In the genomic region with DNA sequence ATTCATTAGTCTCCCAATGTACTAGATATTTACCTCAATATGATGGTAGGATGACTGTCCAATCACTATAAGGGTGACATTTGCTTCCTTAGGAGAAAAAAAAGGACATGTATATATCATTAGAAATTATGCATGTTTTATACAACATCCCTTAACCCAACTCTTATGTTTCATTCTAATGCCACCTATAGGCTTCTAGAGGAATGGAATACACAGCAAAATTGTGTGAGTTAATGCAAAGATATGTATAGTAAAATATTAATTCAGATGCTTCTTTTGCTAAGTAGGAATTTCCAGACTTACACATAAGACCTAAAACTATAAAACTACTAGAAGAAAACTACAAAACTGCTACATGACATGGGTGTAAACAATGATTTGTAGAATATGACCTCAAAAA, we compare ENCODE assay signal across 10 cellular contexts. TPM values are rescaled to one million over a fixed set of nuclear protein-coding genes. Genes with fewer than 3 reads are reported as not detected.
A peak's percentile ranks its signal among the peaks of the same experiment; 100 is the strongest.
DNase-seq lines count a peak whose midpoint lies in the region; ATAC-seq and TF ChIP-seq lines count a peak whose summit lies in the region.
"Had no signal": no experiment of that assay in that cellular context is flagged by ENCODE, and none has a peak within 500 bp of the region (broad histone marks: within the 10 kb centered on the region; RNA-seq: fewer than 3 reads in every experiment).

No MANE protein-coding gene starts in this region.

- H2BK5ac ChIP-seq in H9 (ENCODE audit: insufficient read length, low read length) = no peak overlapping the region

- H3K79me2 ChIP-seq in H9 (ENCODE audit: insufficient read depth, low read length) = no peaks in the 10 kb centered on the region

- no peak overlapping the region for H3K4ac ChIP-seq in H9 (ENCODE audit: low read depth, low read length)

- H3K4me3 Mint-ChIP-seq in H9 = no peak overlapping the region

- no peak overlapping the region for H3K14ac ChIP-seq in H9 (ENCODE audit: insufficient read depth, low read length)

- no peak overlapping the region for H2BK120ac ChIP-seq in H9 (ENCODE audit: low read depth, low read length, poor library complexity, severe bottlenecking)

- H3K18ac ChIP-seq in H9 (ENCODE audit: insufficient read length, low read depth, low read length) = no peak overlapping the region

- H3K9ac ChIP-seq in H9 (ENCODE audit: extremely low read depth, insufficient read length, low read length) = no peak overlapping the region

- H2BK12ac ChIP-seq in H9 (ENCODE audit: insufficient read length, low read depth, low read length) = no peak overlapping the region

- peaks cover 6% of the 10 kb centered on the region for H3K27me3 Mint-ChIP-seq in H9 (ENCODE audit: low read depth)

- H2AFZ ChIP-seq in H9 (ENCODE audit: low read length) = no peak overlapping the region

- DNase-seq in AG10803 (ENCODE audit: low read depth) (no peak), H9 (no peak), RPMI8226 (peak; percentile 3), foreskin fibroblast (peak in 1 of 2 donors; percentile 54), head of caudate nucleus (no peak), right cardiac atrium (no peak)
- DNase-seq: cerebellar nuclear complex had no signal

- H3K4me3 ChIP-seq in AG10803 (ENCODE audit: low read length) (no peak overlapping the region), foreskin fibroblast (ENCODE audit: low read depth in 1 of 2, low read length in 2 of 2) (no peak overlapping the region), right cardiac atrium (ENCODE audit: low read length) (no peak overlapping the region)
- H3K4me3 ChIP-seq: skin epidermis had no signal

- no peaks in the 10 kb centered on the region for H3K9me3 ChIP-seq in H9 (ENCODE audit: control insufficient read depth, low read depth, low read length)
- no peaks in the 10 kb centered on the region for H3K9me3 ChIP-seq in right cardiac atrium (ENCODE audit: control insufficient read depth, low read length)

- H4K20me1 ChIP-seq in H9 (ENCODE audit: control insufficient read depth, insufficient read depth, insufficient read length) = no peaks in the 10 kb centered on the region

- no peaks in the 10 kb centered on the region for H3K79me1 ChIP-seq in H9 (ENCODE audit: insufficient read depth, low read depth, low read length, poor library complexity, severe bottlenecking)

- no peaks in the 10 kb centered on the region for H3K4me1 ChIP-seq in H9 (ENCODE audit: insufficient read depth, low read length)
- peaks cover 4% of the 10 kb centered on the region for H3K4me1 ChIP-seq in right cardiac atrium (ENCODE audit: control insufficient read depth, insufficient read depth, low read length)

- H3K23me2 ChIP-seq in H9 (ENCODE audit: insufficient read length, low read depth, low read length, poor library complexity, severe bottlenecking) = no peaks in the 10 kb centered on the region

- H3T11ph ChIP-seq in H9 (ENCODE audit: low read length) = no peak overlapping the region

- H4K91ac ChIP-seq in H9 (ENCODE audit: insufficient read length, low read depth, low read length) = no peak overlapping the region

- H4K8ac ChIP-seq in H9 (replicated peaks; ENCODE audit: insufficient read length, low read depth, low read length) = no peak overlapping the region

- TF ChIP-seq CTCF in AG10803 (conservative IDR thresholded peaks at IDR 0.05; ENCODE audit: low read length) (peak; percentile 66), H9 (conservative IDR thresholded peaks at IDR 0.05) (peak; percentile 52), foreskin fibroblast (IDR thresholded peaks at IDR 0.05; ENCODE audit: low read depth, low read length) (peak; percentile 41)

- H3K27ac ChIP-seq in H9 (ENCODE audit: insufficient read length, low read depth, low read length) (no peak overlapping the region), right cardiac atrium (ENCODE audit: low read length) (no peak overlapping the region)

- H3K9me3 Mint-ChIP-seq in H9 = no peaks in the 10 kb centered on the region

- no peak overlapping the region for H2BK20ac ChIP-seq in H9 (ENCODE audit: low read depth, low read length, poor library complexity, severe bottlenecking)

- no peak overlapping the region for H3K56ac ChIP-seq in H9 (ENCODE audit: insufficient read length, low read depth, low read length)

- no peak overlapping the region for H4K5ac ChIP-seq in H9 (ENCODE audit: insufficient read length, low read depth, low read length)

- H3K27ac Mint-ChIP-seq in H9 = no peak overlapping the region

- no peaks in the 10 kb centered on the region; a peak in 3 of 7 replicates for H3K36me3 Mint-ChIP-seq in H9 (ENCODE audit: insufficient read depth in 1 of 3, low read depth in 3 of 3)

- peaks cover 4 to 10% of the 10 kb centered on the region in 2 experiments for H3K4me1 Mint-ChIP-seq in H9

- H3K4me2 ChIP-seq in H9 (ENCODE audit: insufficient read depth, insufficient read length, low read length) = no peak overlapping the region

- no peak overlapping the region for H2AK5ac ChIP-seq in H9 (ENCODE audit: insufficient read length, low read length)

- no peak overlapping the region for H3K23ac ChIP-seq in H9 (ENCODE audit: insufficient read length, low read depth, low read length)

- H2BK15ac ChIP-seq in H9 (ENCODE audit: low read depth, low read length) = no peak overlapping the region

- intact Hi-C loops in head of caudate nucleus (cut with DNase I) (loop anchor here (10.0 kb wide), 2 partner anchors 207 to 237 kb away; a partner anchor contains a TSS), right cardiac atrium (cut with DNase I) (no loop called here)

- H3K27me3 ChIP-seq in H9 (ENCODE audit: insufficient read depth, low read length) (no peaks in the 10 kb centered on the region), right cardiac atrium (ENCODE audit: control insufficient read depth, insufficient read depth) (no peaks in the 10 kb centered on the region)

- ATAC-seq in HG03196 (IDR thresholded peaks at IDR 0.05; ENCODE audit: unreplicated experiment) (no peak), HG03135 (IDR thresholded peaks at IDR 0.05; ENCODE audit: unreplicated experiment) (no peak), right cardiac atrium (no peak)

RNA-seq across cellular contexts. Expression of a gene that starts 3.5 kb away (rescaled TPM):
- total RNA-seq in H9 (2021) (4.7 and 5.9 TPM in 2 replicates), right cardiac atrium (10 to 100 TPM; 12.0 to 27.3 (median 15.9) TPM)
- polyA plus RNA-seq in right cardiac atrium = 10.6 TPM

RNA-seq across cellular contexts. Expression of a gene that starts 32.0 kb away (rescaled TPM):
- 26.6 and 28.4 TPM in 2 replicates for total RNA-seq in H9 (2021)
- 10 to 100 TPM; 14.4 to 15.7 (median 15.4) TPM for total RNA-seq in right cardiac atrium
- polyA plus RNA-seq in right cardiac atrium = 5.9 TPM
